ENCODE assay signal across 8 cellular contexts in the genomic region with DNA sequence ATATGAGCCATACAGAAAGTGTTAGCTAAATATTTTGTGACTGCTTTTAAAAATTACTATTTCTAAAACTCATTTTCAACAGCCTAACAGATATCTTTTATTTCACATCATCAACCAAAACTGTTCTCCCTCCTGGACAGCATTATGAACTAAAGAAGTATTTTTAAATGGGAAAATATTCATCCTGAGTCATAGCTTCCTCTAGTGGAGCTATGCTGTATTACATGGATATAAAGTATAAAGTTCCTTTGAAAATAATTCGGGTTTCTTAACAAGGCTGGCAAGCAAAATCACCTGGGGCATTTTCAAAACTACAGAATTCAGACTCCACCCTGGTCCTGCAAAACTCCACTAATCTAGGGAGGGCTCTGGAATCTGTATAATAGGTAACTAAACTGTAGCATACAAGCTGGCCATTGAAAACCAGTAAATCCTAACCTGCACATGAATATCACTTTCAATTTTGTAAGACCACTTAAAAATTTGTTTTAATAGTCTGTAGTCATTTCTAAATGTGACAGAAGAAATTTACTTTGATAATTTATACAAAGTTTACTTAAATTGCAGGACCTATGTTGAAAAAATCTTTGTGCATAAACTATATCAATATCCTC. TPM values are rescaled to one million over a fixed set of nuclear protein-coding genes. Genes with fewer than 3 reads are reported as not detected.
DNase-seq lines count a peak whose midpoint lies in the region; ATAC-seq and TF ChIP-seq lines count a peak whose summit lies in the region.

No MANE protein-coding gene starts in this region.

- no peaks in the 10 kb centered on the region for H3K36me3 Mint-ChIP-seq in H9 (ENCODE audit: insufficient read depth in 1 of 3, low read depth in 3 of 3)

- H2BK20ac ChIP-seq in H9 (ENCODE audit: low read depth, low read length, poor library complexity, severe bottlenecking), result no peak overlapping the region

- H3K4ac ChIP-seq in H9 (ENCODE audit: low read depth, low read length), result no peak overlapping the region

- no peak overlapping the region for H3K14ac ChIP-seq in H9 (ENCODE audit: insufficient read depth, low read length)

- H4K91ac ChIP-seq in H9 (ENCODE audit: insufficient read length, low read depth, low read length), result no peak overlapping the region

- H4K20me1 ChIP-seq in H9 (ENCODE audit: control insufficient read depth, insufficient read depth, insufficient read length), result no peaks in the 10 kb centered on the region

- no peak overlapping the region for H2AFZ ChIP-seq in H9 (ENCODE audit: low read length)

- H3K9ac ChIP-seq in H9 (ENCODE audit: extremely low read depth, insufficient read length, low read length), result no peak overlapping the region

- H2BK15ac ChIP-seq in H9 (ENCODE audit: low read depth, low read length), result no peak overlapping the region

- H3K27ac ChIP-seq in H9 (ENCODE audit: insufficient read length, low read depth, low read length) (no peak overlapping the region), gastrocnemius medialis (no peak overlapping the region)

- DNase-seq in EL (peak; percentile 29), H9 (no peak), NCI-H748 treated with DMSO at 0.1 percent for 48 hours (lab: John Stamatoyannopoulos, UW) (peak; percentile 25), epithelial cell of esophagus (ENCODE audit: low read depth) (peak; percentile 38), gastrocnemius medialis (no peak), hypothalamus (lab: John Stamatoyannopoulos, UW) (no peak), amniotic stem cell (lab: John Stamatoyannopoulos, UW) (no peak)

- no peaks in the 10 kb centered on the region for H3K9me3 Mint-ChIP-seq in H9

- no peaks in the 10 kb centered on the region for H3K27me3 Mint-ChIP-seq in H9 (ENCODE audit: low read depth)

- no CpG with 5 or more reads among the region's 1 CpG for WGBS in H9 (ENCODE audit: extremely low coverage, insufficient read length, low lambda C conversion rate)

- no peak overlapping the region for H2BK5ac ChIP-seq in H9 (ENCODE audit: insufficient read length, low read length)

- peaks cover 9 to 14% of the 10 kb centered on the region in 2 experiments for H3K4me1 Mint-ChIP-seq in H9

- H3T11ph ChIP-seq in H9 (ENCODE audit: low read length), result no peak overlapping the region

- H3K79me1 ChIP-seq in H9 (ENCODE audit: insufficient read depth, low read depth, low read length, poor library complexity, severe bottlenecking), result no peaks in the 10 kb centered on the region

- no peak overlapping the region for H4K8ac ChIP-seq in H9 (replicated peaks; ENCODE audit: insufficient read length, low read depth, low read length)

- H3K23ac ChIP-seq in H9 (ENCODE audit: insufficient read length, low read depth, low read length), result no peak overlapping the region

- H3K4me3 ChIP-seq in epithelial cell of esophagus (ENCODE audit: low read length) (no peak overlapping the region), gastrocnemius medialis (no peak overlapping the region)

- H3K79me2 ChIP-seq in H9 (ENCODE audit: insufficient read depth, low read length), result no peaks in the 10 kb centered on the region

- H3K9me3 ChIP-seq in H9 (ENCODE audit: control insufficient read depth, low read depth, low read length) (no peaks in the 10 kb centered on the region), gastrocnemius medialis (no peaks in the 10 kb centered on the region)

- in situ Hi-C loops in gastrocnemius medialis (cut with MboI; ENCODE audit: low sequenced_read_pairs in 4 of 4), result loop anchor here in 2 of 4 donors (10.0 kb wide), 1 partner anchor 99 kb away; no protein-coding TSS in a partner anchor

- no peaks in the 10 kb centered on the region for H3K27me3 ChIP-seq in H9 (ENCODE audit: insufficient read depth, low read length)
- H3K27me3 ChIP-seq in gastrocnemius medialis, result no peaks in the 10 kb centered on the region

- no peaks in the 10 kb centered on the region for H3K36me3 ChIP-seq in gastrocnemius medialis

- ATAC-seq in gastrocnemius medialis (no peak), HG02588 (IDR thresholded peaks at IDR 0.05; ENCODE audit: unreplicated experiment) (no peak)

- no peak overlapping the region for H4K5ac ChIP-seq in H9 (ENCODE audit: insufficient read length, low read depth, low read length)

- no peak overlapping the region for H3K4me2 ChIP-seq in H9 (ENCODE audit: insufficient read depth, insufficient read length, low read length)

- no peak overlapping the region for H2BK120ac ChIP-seq in H9 (ENCODE audit: low read depth, low read length, poor library complexity, severe bottlenecking)

- H3K4me1 ChIP-seq in H9 (ENCODE audit: insufficient read depth, low read length) (no peaks in the 10 kb centered on the region), gastrocnemius medialis (no peaks in the 10 kb centered on the region)

- no peak overlapping the region for H3K56ac ChIP-seq in H9 (ENCODE audit: insufficient read length, low read depth, low read length)

- no peaks in the 10 kb centered on the region for H3K23me2 ChIP-seq in H9 (ENCODE audit: insufficient read length, low read depth, low read length, poor library complexity, severe bottlenecking)

- intact Hi-C loops in gastrocnemius medialis (cut with DNase I; ENCODE audit: low total_unique reads), result no loop called here

- TF ChIP-seq CTCF in H9 (conservative IDR thresholded peaks at IDR 0.05), result peak; percentile 85
- peak; percentile 74 for TF ChIP-seq CTCF in epithelial cell of esophagus (IDR thresholded peaks at IDR 0.05; ENCODE audit: insufficient read depth, low read depth, low read length, missing control alignments)
- peak; percentile 37 to 60 (median 44) for TF ChIP-seq CTCF in gastrocnemius medialis (IDR thresholded peaks at IDR 0.05 in 4 of 5, conservative IDR thresholded peaks at IDR 0.05 in 1 of 5)

- H3K4me3 Mint-ChIP-seq in H9, result no peak overlapping the region

- H3K27ac Mint-ChIP-seq in H9, result no peak overlapping the region

- no peak overlapping the region for H3K18ac ChIP-seq in H9 (ENCODE audit: insufficient read length, low read depth, low read length)

- H2AK5ac ChIP-seq in H9 (ENCODE audit: insufficient read length, low read length), result no peak overlapping the region

- H2BK12ac ChIP-seq in H9 (ENCODE audit: insufficient read length, low read depth, low read length), result no peak overlapping the region

- no peak for TF ChIP-seq POLR2A in gastrocnemius medialis (IDR thresholded peaks at IDR 0.05)

RNA-seq across cellular contexts. Expression of gene SCIN, which starts 53.5 kb away (rescaled TPM):
- total RNA-seq in H9 (2021) (0.44 and 0.50 TPM in 2 replicates), gastrocnemius medialis (1 to 10 TPM in 2 of 4 donors, under 1 TPM in 1, not detected in 1; 0.09 to 2.4 (median 1.4) TPM)

Comparison
In these comparisons a context has a peak if more than half of its experiments do, and no peak if none do; other contexts are left out.
1. DNase-seq: peak in EL (single experiment), NCI-H748 treated with DMSO at 0.1 percent for 48 hours (single experiment) and epithelial cell of esophagus (single experiment); none in H9 (single experiment), gastrocnemius medialis (0 of 2), hypothalamus (0 of 51) and amniotic stem cell (single experiment).
2. Peak in every context shown above with its lines, with median percentiles within 50 percentile points of each other: CTCF ChIP-seq.